15 cellular contexts compared by ENCODE assay signal in genomic region chr20:31682927-31683326, GRCh38. TPM values are rescaled to one million over a fixed set of nuclear protein-coding genes. Genes with fewer than 3 reads are reported as not detected.
A peak's percentile ranks its signal among the peaks of the same experiment; 100 is the strongest.
DNase-seq lines count a peak whose midpoint lies in the region; ATAC-seq, FAIRE-seq and TF ChIP-seq lines count a peak whose summit lies in the region.
"Had no signal": no experiment of that assay in that cellular context is flagged by ENCODE, and none has a peak within 500 bp of the region (broad histone marks: within the 10 kb centered on the region; RNA-seq: fewer than 3 reads in every experiment).

No MANE protein-coding gene starts in this region.

- no peaks in the 10 kb centered on the region for H3K9me3 ChIP-seq in BLaER1 treated with 17β-estradiol and CSF1 and Interleukin-3, amounts not matched to agents 10 nM and 100 nM (replicated peaks in 1 of 11)
- no peaks in the 10 kb centered on the region for H3K9me3 ChIP-seq in DND-41 (ENCODE audit: insufficient read depth, low read length, severe bottlenecking)
- H3K9me3 ChIP-seq: right atrium auricular region had no signal

- peak overlapping the region; percentile 64 for H3K27ac Mint-ChIP-seq in activated CD4-positive, alpha-beta memory T cell treated with anti-CD3 and anti-CD28 coated beads for 36 hours
- H3K27ac Mint-ChIP-seq in memory B cell = peak overlapping the region; percentile 4

- peaks cover 0 to 78% (median 0%) of the 10 kb centered on the region in 11 experiments; a peak in 2 of 22 replicates for H4K20me1 ChIP-seq in BLaER1 treated with 17β-estradiol and CSF1 and Interleukin-3, amounts not matched to agents 10 nM and 100 nM
- no peaks in the 10 kb centered on the region for H4K20me1 ChIP-seq in DND-41 (ENCODE audit: insufficient read depth, low read length)

- no peak for ATAC-seq in DND-41 (ENCODE audit: insufficient read depth, low read depth)
- no peak for ATAC-seq in memory B cell (ENCODE audit: low read depth)
- no peak for ATAC-seq in HG02678 (IDR thresholded peaks at IDR 0.05; ENCODE audit: unreplicated experiment)
- no peak for ATAC-seq in HG03039 (IDR thresholded peaks at IDR 0.05; ENCODE audit: unreplicated experiment)
- ATAC-seq: foreskin keratinocyte had no signal

- H3K4me1 Mint-ChIP-seq in activated CD4-positive, alpha-beta memory T cell treated with anti-CD3 and anti-CD28 coated beads for 36 hours (ENCODE audit: low read depth) = peaks cover 85% of the 10 kb centered on the region
- peaks cover 31% of the 10 kb centered on the region for H3K4me1 Mint-ChIP-seq in memory B cell

- no peaks in the 10 kb centered on the region for H3K27me3 ChIP-seq in BLaER1 treated with 17β-estradiol and CSF1 and Interleukin-3, amounts not matched to agents 10 nM and 100 nM
- no peaks in the 10 kb centered on the region for H3K27me3 ChIP-seq in DND-41 (ENCODE audit: insufficient read depth, low read length, poor library complexity)
- H3K27me3 ChIP-seq: foreskin keratinocyte, right atrium auricular region had no signal

- H3K27ac ChIP-seq in BLaER1 treated with 17β-estradiol and CSF1 and Interleukin-3, amounts not matched to agents 10 nM and 100 nM = peak overlapping the region; percentile 13 to 96 (median 91); a peak in 21 of 22 replicates
- H3K27ac ChIP-seq in DND-41 (ENCODE audit: low read length) = peak overlapping the region; percentile 100
- H3K27ac ChIP-seq: foreskin keratinocyte, right atrium auricular region had no signal

- H3K36me3 ChIP-seq in BLaER1 treated with 17β-estradiol and CSF1 and Interleukin-3, amounts not matched to agents 10 nM and 100 nM = peaks cover 9 to 51% (median 36%) of the 10 kb centered on the region in 11 experiments; a peak in 18 of 22 replicates
- peaks cover 84% of the 10 kb centered on the region for H3K36me3 ChIP-seq in DND-41 (ENCODE audit: insufficient read depth, low read length)

- no peaks in the 10 kb centered on the region for H3K27me3 Mint-ChIP-seq in activated CD4-positive, alpha-beta memory T cell treated with anti-CD3 and anti-CD28 coated beads for 36 hours
- no peaks in the 10 kb centered on the region for H3K27me3 Mint-ChIP-seq in memory B cell

- H3K79me2 ChIP-seq in DND-41 (ENCODE audit: insufficient read depth, low read length) = peaks cover 94% of the 10 kb centered on the region

- peak; percentile 51 for DNase-seq in DND-41
- DNase-seq in activated CD4-positive, alpha-beta memory T cell treated with anti-CD3 and anti-CD28 coated beads for 36 hours = no peak
- DNase-seq in memory B cell (ENCODE audit: low spot score in 2 of 2) = no peak
- no peak for DNase-seq in GM10266 (ENCODE audit: extremely low spot score)
- DNase-seq in GM12891 (ENCODE audit: insufficient read length, low spot score) = no peak
- DNase-seq: activated CD4-positive, alpha-beta T cell treated with anti-CD3 and anti-CD28 coated beads, Interleukin-2, amount 50 U/mL, for 1 hour; foreskin keratinocyte; NCI-H187 treated with DMSO at 0.1 percent for 48 hours; SHP77 had no signal

- no peak overlapping the region for H3K4me3 Mint-ChIP-seq in activated CD4-positive, alpha-beta memory T cell treated with anti-CD3 and anti-CD28 coated beads for 36 hours
- H3K4me3 Mint-ChIP-seq in memory B cell = no peak overlapping the region

- H3K4me3 ChIP-seq in BLaER1 treated with 17β-estradiol and CSF1 and Interleukin-3, amounts not matched to agents 10 nM and 100 nM = peak overlapping the region in 4 of 10 experiments; percentile 24 to 60 (median 48); a peak in 4 of 20 replicates
- H3K4me3 ChIP-seq in DND-41 (ENCODE audit: low read depth in 1 of 2, low read length in 2 of 2) = peak overlapping the region; percentile 12 to 66; a peak in 3 of 4 replicates
- H3K4me3 ChIP-seq: right atrium auricular region had no signal

- no peak for TF ChIP-seq POLR2A in GM12891 (IDR thresholded peaks at IDR 0.05; ENCODE audit: low read depth, low read length)

- TF ChIP-seq CTCF in DND-41 (IDR thresholded peaks at IDR 0.05; ENCODE audit: borderline replicate concordance, extremely low read depth, low read length, poor library complexity, severe bottlenecking) (peak; percentile 14), GM10266 (IDR thresholded peaks at IDR 0.05; ENCODE audit: control insufficient read depth, insufficient read depth, low read depth, missing control alignments) (no peak)

- peak overlapping the region in 9 of 11 experiments; percentile 4 to 89 (median 79); a peak in 15 of 22 replicates for H3K9ac ChIP-seq in BLaER1 treated with 17β-estradiol and CSF1 and Interleukin-3, amounts not matched to agents 10 nM and 100 nM
- peak overlapping the region; percentile 95 for H3K9ac ChIP-seq in DND-41 (ENCODE audit: low read depth, low read length)

- H3K36me3 Mint-ChIP-seq in activated CD4-positive, alpha-beta memory T cell treated with anti-CD3 and anti-CD28 coated beads for 36 hours = peaks cover 55% of the 10 kb centered on the region
- peaks cover 16% of the 10 kb centered on the region for H3K36me3 Mint-ChIP-seq in memory B cell

- H3K4me1 ChIP-seq in BLaER1 treated with 17β-estradiol and CSF1 and Interleukin-3, amounts not matched to agents 10 nM and 100 nM = peaks cover 98 to 100% (median 100%) of the 10 kb centered on the region in 10 experiments
- H3K4me1 ChIP-seq in DND-41 (ENCODE audit: insufficient read depth, low read length) = peaks cover 98% of the 10 kb centered on the region

- POLR2A ChIA-PET in activated CD4-positive, alpha-beta memory T cell treated with anti-CD3 and anti-CD28 coated beads for 36 hours (lab: Charles Lee) = interaction anchor here (0.6 kb wide), 1 partner anchor 14 kb away, joined by 4 read pairs; no protein-coding TSS in a partner anchor

- H3K4me2 ChIP-seq in BLaER1 treated with 17β-estradiol and CSF1 and Interleukin-3, amounts not matched to agents 10 nM and 100 nM = peak overlapping the region; percentile 55 to 99 (median 96)
- peak overlapping the region; percentile 80 for H3K4me2 ChIP-seq in DND-41 (ENCODE audit: insufficient read depth, low read length)

- CTCF ChIA-PET in activated CD4-positive, alpha-beta memory T cell treated with anti-CD3 and anti-CD28 coated beads for 36 hours (lab: Charles Lee) = interaction anchor here (1.9 to 4.5 kb wide), 3 partner anchors 22 to 49 kb away, joined by 6 to 34 read pairs (median 9); no protein-coding TSS in a partner anchor

- no peak overlapping the region for H2AFZ ChIP-seq in DND-41 (ENCODE audit: low read depth, low read length)

- intact Hi-C loops in activated CD4-positive, alpha-beta memory T cell treated with anti-CD3 and anti-CD28 coated beads for 36 hours (cut with micrococcal nuclease) = no loop called here

- H3K9me3 Mint-ChIP-seq in activated CD4-positive, alpha-beta memory T cell treated with anti-CD3 and anti-CD28 coated beads for 36 hours = no peaks in the 10 kb centered on the region
- no peaks in the 10 kb centered on the region for H3K9me3 Mint-ChIP-seq in memory B cell

- FAIRE-seq in GM12891 (lab: Jason Lieb, UNC) = no peak
- FAIRE-seq: islet of Langerhans had no signal

TF ChIP-seq in GM12891, 5 proteins besides CTCF, POLR2A, EP300 and RAD21:
- TF ChIP-seq TAF1 (IDR thresholded peaks at IDR 0.05; ENCODE audit: low read depth, low read length) (no peak), POLR2AphosphoS5 (IDR thresholded peaks at IDR 0.05; ENCODE audit: low read depth, low read length) (no peak)

RNA-seq across cellular contexts. Expression of gene BCL2L1, which starts 39.7 kb away (rescaled TPM):
- total RNA-seq in activated CD4-positive, alpha-beta memory T cell treated with anti-CD3 and anti-CD28 coated beads for 36 hours = 100 to 1,000 TPM; 126 to 129 TPM
- polyA plus RNA-seq in GM12891 (2012; ENCODE audit: low read depth, missing spikeins) = 40.2 TPM

RNA-seq across cellular contexts. Expression of gene COX4I2, which starts 45.2 kb away (rescaled TPM):
- total RNA-seq in activated CD4-positive, alpha-beta memory T cell treated with anti-CD3 and anti-CD28 coated beads for 36 hours = not detected
- polyA plus RNA-seq in GM12891 (2012; ENCODE audit: low read depth, missing spikeins) = not detected
- total RNA-seq: dermis microvascular lymphatic vessel endothelial cell, foreskin keratinocyte had no signal
- polyA plus RNA-seq: foreskin keratinocyte had no signal

RNA-seq across cellular contexts. Expression of gene TPX2, which starts 56.2 kb away (rescaled TPM):
- 100 to 1,000 TPM; 149 TPM for total RNA-seq in activated CD4-positive, alpha-beta memory T cell treated with anti-CD3 and anti-CD28 coated beads for 36 hours
- 52.8 TPM for polyA plus RNA-seq in GM12891 (2012; ENCODE audit: low read depth, missing spikeins)
